Comparison of ENCODE assay signal across 33 cellular contexts in the genomic region with DNA sequence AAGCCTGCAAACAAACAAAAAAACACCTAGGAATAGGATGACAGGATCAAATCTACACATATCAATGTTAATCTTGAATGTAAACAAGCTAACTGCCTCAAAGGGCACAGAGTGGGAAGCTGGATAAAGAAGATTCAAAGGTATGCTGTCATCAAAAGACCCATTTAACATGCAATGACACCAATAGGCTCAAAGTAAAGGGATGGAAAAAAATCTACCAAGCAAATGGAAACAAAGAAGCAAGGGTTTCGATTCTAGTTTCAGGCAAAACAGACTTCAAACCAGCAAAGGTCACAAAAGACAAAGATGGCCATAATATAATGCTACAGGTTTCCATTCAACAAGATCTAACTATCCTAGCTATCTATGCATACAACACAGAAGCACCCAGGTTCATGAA. TPM values are rescaled to one million over a fixed set of nuclear protein-coding genes. Genes with fewer than 3 reads are reported as not detected.
DNase-seq lines count a peak whose midpoint lies in the region; ATAC-seq lines count a peak whose summit lies in the region.
"Had no signal": no experiment of that assay in that cellular context is flagged by ENCODE, and none has a peak within 500 bp of the region (broad histone marks: within the 10 kb centered on the region; RNA-seq: fewer than 3 reads in every experiment).

No MANE protein-coding gene starts in this region.

- H3K9me3 Mint-ChIP-seq in activated naive CD4-positive, alpha-beta T cell treated with anti-CD3 and anti-CD28 coated beads for 36 hours: no peaks in the 10 kb centered on the region
- H3K9me3 Mint-ChIP-seq: activated naive CD8-positive, alpha-beta T cell treated with anti-CD3 and anti-CD28 coated beads, Interleukin-2, amount 10 ng/mL, durations not matched to agents 7 days and 5 days had no signal

- no peaks in the 10 kb centered on the region for H3K36me3 Mint-ChIP-seq in activated naive CD4-positive, alpha-beta T cell treated with anti-CD3 and anti-CD28 coated beads for 36 hours (ENCODE audit: low read depth)
- H3K36me3 Mint-ChIP-seq: activated naive CD8-positive, alpha-beta T cell treated with anti-CD3 and anti-CD28 coated beads, Interleukin-2, amount 10 ng/mL, durations not matched to agents 7 days and 5 days had no signal

- peaks cover 31% of the 10 kb centered on the region for H3K4me1 Mint-ChIP-seq in activated naive CD4-positive, alpha-beta T cell treated with anti-CD3 and anti-CD28 coated beads for 36 hours (ENCODE audit: low read depth)
- H3K4me1 Mint-ChIP-seq: activated naive CD8-positive, alpha-beta T cell treated with anti-CD3 and anti-CD28 coated beads, Interleukin-2, amount 10 ng/mL, durations not matched to agents 7 days and 5 days; GM23338; nephron progenitor cell had no signal

- peak overlapping the region; percentile 33 for H3K27ac Mint-ChIP-seq in activated naive CD4-positive, alpha-beta T cell treated with anti-CD3 and anti-CD28 coated beads for 36 hours
- H3K27ac Mint-ChIP-seq: activated naive CD8-positive, alpha-beta T cell treated with anti-CD3 and anti-CD28 coated beads, Interleukin-2, amount 10 ng/mL, durations not matched to agents 7 days and 5 days; GM23338; nephron progenitor cell had no signal

- ATAC-seq in GM21526 (IDR thresholded peaks at IDR 0.05; ENCODE audit: low FRiP score, unreplicated experiment) (peak; percentile 61), HG03280 (IDR thresholded peaks at IDR 0.05; ENCODE audit: unreplicated experiment) (peak; percentile 56), HG02970 (IDR thresholded peaks at IDR 0.05; ENCODE audit: low FRiP score, unreplicated experiment) (no peak)
- peak; percentile 73 for ATAC-seq in stimulated activated naive CD8-positive, alpha-beta T cell treated with anti-CD3 and anti-CD28 coated beads, Interleukin-15, Interleukin-2, amounts not matched to agents 100 U/mL and 50 U/mL, for 24 hours
- ATAC-seq: GM23338, heart right ventricle had no signal

- intact Hi-C loops in activated naive CD4-positive, alpha-beta T cell treated with anti-CD3 and anti-CD28 coated beads for 36 hours (cut with micrococcal nuclease): loop anchor here (2.0 to 5.0 kb wide), 2 partner anchors 133 to 214 kb away; a partner anchor contains a TSS

- H3K4me3 Mint-ChIP-seq in activated naive CD4-positive, alpha-beta T cell treated with anti-CD3 and anti-CD28 coated beads for 36 hours: no peak overlapping the region
- H3K4me3 Mint-ChIP-seq: activated naive CD8-positive, alpha-beta T cell treated with anti-CD3 and anti-CD28 coated beads, Interleukin-2, amount 10 ng/mL, durations not matched to agents 7 days and 5 days; GM23338; nephron progenitor cell had no signal

- DNase-seq in activated naive CD4-positive, alpha-beta T cell treated with anti-CD3 and anti-CD28 coated beads for 36 hours: no peak
- no peak for DNase-seq in activated naive CD4-positive, alpha-beta T cell (lab: John Stamatoyannopoulos, UW)
- DNase-seq in stimulated activated naive CD8-positive, alpha-beta T cell treated with anti-CD3 and anti-CD28 coated beads, Interleukin-15, Interleukin-2, amounts not matched to agents 100 U/mL and 50 U/mL, for 24 hours: no peak
- no peak for DNase-seq in central memory CD4-positive, alpha-beta T cell
- no peak for DNase-seq in NCI-H2171 (lab: John Stamatoyannopoulos, UW)
- DNase-seq: activated CD4-positive, alpha-beta T cell treated with anti-CD3 and anti-CD28 coated beads for 4 hours; activated CD8-positive, alpha-beta memory T cell treated with anti-CD3 and anti-CD28 coated beads, Interleukin-2, amount 50 U/mL, for 48 hours; activated naive CD8-positive, alpha-beta T cell treated with anti-CD3 and anti-CD28 coated beads, Interleukin-2, amount 10 ng/mL, durations not matched to agents 7 days and 5 days; C1 segment of cervical spinal cord; Caco-2; DMS79; GF-D8; heart right ventricle; NCI-H1092 treated with DMSO at 0.1 percent for 48 hours; NCI-H2029 treated with DMSO at 0.1 percent for 48 hours; NCI-H345; NCI-H774; nephron progenitor cell; ovary; RPMI8226; stimulated activated CD4-positive, alpha-beta T cell treated with anti-CD3 and anti-CD28 coated beads, Interleukin-12 subunit alpha, Interleukin-12 subunit beta, amount 100 ng/mL, for 4 hours; stimulated activated CD4-positive, alpha-beta T cell treated with anti-CD3 and anti-CD28 coated beads, Interleukin-4, amount 100 ng/mL, for 4 hours; stomach; T-helper 1 cell; tibial artery had no signal

- no peaks in the 10 kb centered on the region for H3K27me3 Mint-ChIP-seq in activated naive CD4-positive, alpha-beta T cell treated with anti-CD3 and anti-CD28 coated beads for 36 hours (ENCODE audit: low read depth)
- H3K27me3 Mint-ChIP-seq: activated naive CD8-positive, alpha-beta T cell treated with anti-CD3 and anti-CD28 coated beads, Interleukin-2, amount 10 ng/mL, durations not matched to agents 7 days and 5 days had no signal

- CTCF ChIA-PET in activated naive CD4-positive, alpha-beta T cell treated with anti-CD3 and anti-CD28 coated beads for 36 hours (lab: Charles Lee): interaction anchor here (1.1 to 1.5 kb wide), 2 partner anchors 9 to 210 kb away, joined by 6 read pairs; no protein-coding TSS in a partner anchor

RNA-seq across cellular contexts. Expression of a gene that starts 16.2 kb away (rescaled TPM):
- not detected for total RNA-seq in activated naive CD4-positive, alpha-beta T cell treated with anti-CD3 and anti-CD28 coated beads for 36 hours
- total RNA-seq: activated naive CD8-positive, alpha-beta T cell treated with anti-CD3 and anti-CD28 coated beads, Interleukin-2, amount 10 ng/mL, durations not matched to agents 7 days and 5 days; Caco-2; GM23338; heart right ventricle; lung; mucosa of gallbladder; right atrium auricular region; SK-MEL-5; stomach had no signal

RNA-seq across cellular contexts. Expression of a gene that starts 21.1 kb away (rescaled TPM):
- total RNA-seq in activated naive CD4-positive, alpha-beta T cell treated with anti-CD3 and anti-CD28 coated beads for 36 hours: not detected
- total RNA-seq: activated naive CD8-positive, alpha-beta T cell treated with anti-CD3 and anti-CD28 coated beads, Interleukin-2, amount 10 ng/mL, durations not matched to agents 7 days and 5 days; Caco-2; GM23338; heart right ventricle; lung; mucosa of gallbladder; right atrium auricular region; SK-MEL-5; stomach had no signal

RNA-seq across cellular contexts. Expression of a gene that starts 31.3 kb away (rescaled TPM):
- not detected for total RNA-seq in activated naive CD4-positive, alpha-beta T cell treated with anti-CD3 and anti-CD28 coated beads for 36 hours
- total RNA-seq: activated naive CD8-positive, alpha-beta T cell treated with anti-CD3 and anti-CD28 coated beads, Interleukin-2, amount 10 ng/mL, durations not matched to agents 7 days and 5 days; Caco-2; GM23338; heart right ventricle; lung; mucosa of gallbladder; right atrium auricular region; SK-MEL-5; stomach had no signal

RNA-seq across cellular contexts. Expression of a gene that starts 39.2 kb away (rescaled TPM):
- not detected for total RNA-seq in activated naive CD4-positive, alpha-beta T cell treated with anti-CD3 and anti-CD28 coated beads for 36 hours
- total RNA-seq: activated naive CD8-positive, alpha-beta T cell treated with anti-CD3 and anti-CD28 coated beads, Interleukin-2, amount 10 ng/mL, durations not matched to agents 7 days and 5 days; Caco-2; GM23338; heart right ventricle; lung; mucosa of gallbladder; ovary; right atrium auricular region; SK-MEL-5; stomach had no signal

RNA-seq across cellular contexts. Expression of a gene that starts 41.6 kb away (rescaled TPM):
- total RNA-seq in activated naive CD4-positive, alpha-beta T cell treated with anti-CD3 and anti-CD28 coated beads for 36 hours: not detected
- total RNA-seq: activated naive CD8-positive, alpha-beta T cell treated with anti-CD3 and anti-CD28 coated beads, Interleukin-2, amount 10 ng/mL, durations not matched to agents 7 days and 5 days; Caco-2; GM23338; heart right ventricle; lung; mucosa of gallbladder; ovary; right atrium auricular region; SK-MEL-5; stomach had no signal
